8 cellular contexts compared by ENCODE assay signal in genomic region chr1:19445417-19446342, GRCh38. TPM values are rescaled to one million over a fixed set of nuclear protein-coding genes. Genes with fewer than 3 reads are reported as not detected.
DNase-seq lines count a peak whose midpoint lies in the region; ATAC-seq and TF ChIP-seq lines count a peak whose summit lies in the region.

No MANE protein-coding gene starts in this region.

- H3K36me3 ChIP-seq in fibroblast of lung (ENCODE audit: control insufficient read depth, insufficient read depth, low read length): peaks cover 4% of the 10 kb centered on the region

- H3K27me3 ChIP-seq in fibroblast of lung (ENCODE audit: control insufficient read depth, insufficient read depth, low read length): no peaks in the 10 kb centered on the region

- no peaks in the 10 kb centered on the region for H3K9me3 ChIP-seq in fibroblast of lung (ENCODE audit: control insufficient read depth, insufficient read depth, low read depth, low read length)

- H2AFZ ChIP-seq in fibroblast of lung (ENCODE audit: low read length): no peak overlapping the region

- no peaks in the 10 kb centered on the region for H4K20me1 ChIP-seq in fibroblast of lung (ENCODE audit: control insufficient read depth, extremely low read depth, insufficient read depth, low read length)

- TF ChIP-seq CTCF in fibroblast of lung (conservative IDR thresholded peaks at IDR 0.05 in 1 of 2, IDR thresholded peaks at IDR 0.05 in 1 of 2; ENCODE audit: low read depth in 1 of 2, low read length in 2 of 2) (peak; percentile 29 to 39), retinal pigment epithelial cell (conservative IDR thresholded peaks at IDR 0.05; ENCODE audit: low read depth, low read length) (peak; percentile 55)

- ATAC-seq in HG03159 (IDR thresholded peaks at IDR 0.05; ENCODE audit: unreplicated experiment): no peak

- DNase-seq in DMS 273 (lab: John Stamatoyannopoulos, UW; ENCODE audit: unreplicated experiment) (peak; percentile 62), DMS 273 treated with DMSO at 0.1 percent for 48 hours (lab: John Stamatoyannopoulos, UW) (no peak), SK-N-DZ (ENCODE audit: low spot score) (peak; percentile 46), fibroblast of lung (ENCODE audit: low read depth in 2 of 2) (peak in 1 of 2 donors; percentile 74), retinal pigment epithelial cell (ENCODE audit: low read depth) (no peak), LoVo (ENCODE audit: low spot score) (no peak), iPS-NIHi7 (ENCODE audit: extremely low spot score) (no peak)

- H3K4me1 ChIP-seq in fibroblast of lung (ENCODE audit: control insufficient read depth, extremely low read depth, insufficient read depth, low read length): peaks cover 55% of the 10 kb centered on the region

- peaks cover 76% of the 10 kb centered on the region for H3K79me2 ChIP-seq in fibroblast of lung (ENCODE audit: control insufficient read depth, insufficient read depth, low read length)

- peak overlapping the region; percentile 8 for H3K9ac ChIP-seq in fibroblast of lung (ENCODE audit: insufficient read depth, low read length)

- H3K27ac ChIP-seq in fibroblast of lung (ENCODE audit: insufficient read depth, low read length): peak overlapping the region; percentile 43

- H3K4me3 ChIP-seq in fibroblast of lung (replicated peaks in 1 of 4; ENCODE audit: control extremely low read depth in 1 of 4, insufficient read depth in 1 of 4, low read depth in 3 of 4, low read length in 4 of 4): no peak overlapping the region
- H3K4me3 ChIP-seq in retinal pigment epithelial cell (ENCODE audit: low read length): no peak overlapping the region

- peak overlapping the region; percentile 68 for H3K4me2 ChIP-seq in fibroblast of lung (ENCODE audit: extremely low read depth, insufficient read depth, low read length)

RNA-seq across cellular contexts. Expression of gene CAPZB, which starts 39.7 kb away (rescaled TPM):
- 68.7 and 78.3 TPM in 2 replicates for polyA plus RNA-seq in SK-N-DZ (2014; cell fraction: cytosol; rRNA removed)
- 34.4 and 48.8 TPM in 2 replicates for polyA plus RNA-seq in SK-N-DZ (2014; cell fraction: nucleus; rRNA removed)
- total RNA-seq in fibroblast of lung: 77.6 and 104 TPM in 2 replicates
- polyA plus RNA-seq in fibroblast of lung: 495 and 519 TPM in 2 replicates
- 514 and 539 TPM in 2 replicates for polyA plus RNA-seq in fibroblast of lung (2012)
- 153 and 154 TPM in 2 replicates for polyA minus RNA-seq in fibroblast of lung (ENCODE audit: low replicate concordance)

Comparison
In these comparisons a context has a peak if more than half of its experiments do, and no peak if none do; other contexts are left out.
1. DNase-seq: peak in DMS 273 (single experiment) and SK-N-DZ (single experiment); none in DMS 273 treated with DMSO at 0.1 percent for 48 hours (single experiment), retinal pigment epithelial cell (single experiment), LoVo (single experiment) and iPS-NIHi7 (single experiment).